ENCODE assay signal across 17 cellular contexts in the genomic region with DNA sequence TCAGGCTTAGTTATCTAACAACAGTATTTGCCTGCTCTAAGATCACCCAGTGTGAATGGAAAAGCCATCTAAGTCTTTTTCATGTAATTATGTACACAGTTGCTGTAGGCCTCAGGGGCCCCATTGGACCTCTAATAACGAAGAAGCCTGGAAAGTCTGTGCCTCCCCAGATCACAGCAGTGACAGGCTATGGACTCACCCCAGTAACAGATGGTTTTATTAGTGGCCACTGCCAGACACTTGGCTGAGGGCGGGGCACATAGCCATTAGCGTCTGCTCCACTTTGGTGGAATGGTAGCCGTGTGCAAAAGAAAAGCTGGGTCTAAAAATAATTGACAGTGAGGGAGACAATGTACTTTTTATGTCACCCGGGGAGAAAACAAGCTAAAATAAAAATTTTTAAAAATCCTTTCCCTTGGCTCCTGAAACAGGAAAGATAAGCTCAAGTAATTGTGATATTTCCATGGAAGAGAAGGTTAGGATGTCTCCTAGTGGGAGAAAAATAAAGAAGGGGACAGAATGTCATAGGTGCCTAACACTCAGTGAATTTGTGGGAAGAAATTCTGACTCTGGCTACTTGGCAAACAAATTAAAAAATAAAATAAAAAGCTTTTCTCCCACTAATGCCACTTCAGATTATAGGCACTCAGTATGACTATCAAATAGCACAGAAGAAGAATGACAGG. TPM values are rescaled to one million over a fixed set of nuclear protein-coding genes. Genes with fewer than 3 reads are reported as not detected.
DNase-seq lines count a peak whose midpoint lies in the region; TF ChIP-seq lines count a peak whose summit lies in the region.
"Had no signal": no experiment of that assay in that cellular context is flagged by ENCODE, and none has a peak within 500 bp of the region (broad histone marks: within the 10 kb centered on the region; RNA-seq: fewer than 3 reads in every experiment).

No MANE protein-coding gene starts in this region.

- H3K4me1 ChIP-seq in left ventricle myocardium inferior (peaks cover 60% of the 10 kb centered on the region), testis (peaks cover 14% of the 10 kb centered on the region)
- H3K4me1 ChIP-seq: sigmoid colon had no signal

- H3K9me3 ChIP-seq in left ventricle myocardium inferior (replicated peaks) (peaks cover 14% of the 10 kb centered on the region), testis (no peaks in the 10 kb centered on the region)
- H3K9me3 ChIP-seq: neutrophil had no signal

- DNase-seq in NCI-H1417 (lab: John Stamatoyannopoulos, UW) = peak; percentile 14 to 69 (median 29)
- no peak for DNase-seq in NCI-H1417 treated with DMSO at 0.1 percent for 48 hours (lab: John Stamatoyannopoulos, UW)
- DNase-seq in SW480 (ENCODE audit: low spot score) = peak; percentile 9
- DNase-seq in left ventricle myocardium inferior = peak; percentile 79
- DNase-seq in testis = peak; percentile 65
- no peak for DNase-seq in Ammon's horn (ENCODE audit: low spot score)
- DNase-seq in T-helper 1 cell = no peak
- no peak for DNase-seq in stimulated activated CD4-positive, alpha-beta T cell treated with anti-CD3 and anti-CD28 coated beads, Interleukin-15, amount 100 ng/mL, for 24 hours
- DNase-seq: activated T-cell treated with anti-CD3 and anti-CD28 coated beads, Interleukin-2, amount 50 U/mL, for 1 hour; CD4-positive, CD25-positive, alpha-beta regulatory T cell; EL; NCI-H2029; sigmoid colon; stimulated activated CD4-positive, alpha-beta T cell treated with anti-CD3 and anti-CD28 coated beads, Interleukin-4, amount 100 ng/mL, for 1 hour; trophoblast cell had no signal

- no peaks in the 10 kb centered on the region for H3K27me3 ChIP-seq in left ventricle myocardium inferior (ENCODE audit: low read depth)
- no peaks in the 10 kb centered on the region for H3K27me3 ChIP-seq in testis
- H3K27me3 ChIP-seq: neutrophil, sigmoid colon had no signal

- H3K4me3 ChIP-seq in left ventricle myocardium inferior (no peak overlapping the region), testis (no peak overlapping the region)
- H3K4me3 ChIP-seq: sigmoid colon had no signal

- TF ChIP-seq POLR2A in testis (IDR thresholded peaks at IDR 0.05) = no peak

- peak overlapping the region; percentile 85 for H3K27ac ChIP-seq in left ventricle myocardium inferior (replicated peaks)
- peak overlapping the region in 1 of 2 donors; percentile 8 for H3K27ac ChIP-seq in testis
- H3K27ac ChIP-seq: neutrophil had no signal

- no peaks in the 10 kb centered on the region for H3K36me3 ChIP-seq in left ventricle myocardium inferior
- no peaks in the 10 kb centered on the region for H3K36me3 ChIP-seq in testis (ENCODE audit: low read depth, missing control alignments)
- H3K36me3 ChIP-seq: neutrophil, sigmoid colon had no signal

- WGBS in testis, 2 donors = 23 to 36% methylated on average over 5 of the region's 5 CpGs

- peak; percentile 21 for TF ChIP-seq CTCF in left ventricle myocardium inferior (IDR thresholded peaks at IDR 0.05; ENCODE audit: borderline replicate concordance)
- no peak for TF ChIP-seq CTCF in testis (IDR thresholded peaks at IDR 0.05)

- intact Hi-C loops in left ventricle myocardium inferior (cut with micrococcal nuclease) (loop anchor here (5.0 kb wide), 1 partner anchor 43 kb away; a partner anchor contains a TSS), testis (cut with DNase I; ENCODE audit: low total_unique reads) (no loop called here)

RNA-seq across cellular contexts. Expression of a gene that starts 44.3 kb away (rescaled TPM):
- total RNA-seq in left ventricle myocardium inferior (2.3 TPM), testis (10 to 100 TPM; 21.1 to 31.4 TPM)
- polyA plus RNA-seq in testis (ENCODE audit: insufficient read depth, low read depth, low replicate concordance) = 57.0 TPM
- total RNA-seq: A172 had no signal
- polyA plus RNA-seq: CD4-positive, CD25-positive, alpha-beta regulatory T cell had no signal

Comparison
In these comparisons a context has a peak if more than half of its experiments do, and no peak if none do; other contexts are left out.
1. DNase-seq: peak in NCI-H1417 (3 of 3), SW480 (single experiment), left ventricle myocardium inferior (single experiment) and testis (single experiment); none in NCI-H1417 treated with DMSO at 0.1 percent for 48 hours (single experiment), Ammon's horn (single experiment), T-helper 1 cell (0 of 5) and stimulated activated CD4-positive, alpha-beta T cell treated with anti-CD3 and anti-CD28 coated beads, Interleukin-15, amount 100 ng/mL, for 24 hours (single experiment).